11 cellular contexts compared by ENCODE assay signal in the genomic region with DNA sequence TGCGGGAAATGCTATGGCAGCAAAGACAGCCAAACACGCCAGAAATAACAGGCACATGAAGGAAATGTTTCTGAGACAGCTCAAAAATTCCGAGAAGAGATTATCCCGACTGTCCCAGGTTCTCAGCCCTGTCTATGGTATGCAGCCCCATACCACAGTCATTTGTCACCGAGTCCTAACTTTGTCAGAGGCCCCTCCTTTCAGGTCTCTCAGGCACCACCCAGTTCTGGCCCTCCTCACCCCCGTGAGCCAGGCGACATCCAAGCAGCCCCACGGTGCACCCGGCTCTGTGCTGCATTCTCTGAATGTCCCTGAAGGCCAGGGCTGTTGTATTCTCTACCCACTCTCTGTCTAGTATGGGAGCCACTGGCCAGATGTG. TPM values are rescaled to one million over a fixed set of nuclear protein-coding genes. Genes with fewer than 3 reads are reported as not detected.
DNase-seq lines count a peak whose midpoint lies in the region; ATAC-seq and TF ChIP-seq lines count a peak whose summit lies in the region.
"Had no signal": no experiment of that assay in that cellular context is flagged by ENCODE, and none has a peak within 500 bp of the region (broad histone marks: within the 10 kb centered on the region; RNA-seq: fewer than 3 reads in every experiment).

No MANE protein-coding gene starts in this region.

- H3K9ac ChIP-seq in neural progenitor cell, result no peak overlapping the region

- H3K27me3 Mint-ChIP-seq in neural progenitor cell (ENCODE audit: insufficient read depth, low read depth), result peaks cover 2% of the 10 kb centered on the region
- H3K27me3 Mint-ChIP-seq: CD4-positive, alpha-beta T cell; dendritic cell treated with granulocyte-macrophage colony-stimulating factor and Interleukin-4, amounts not matched to agents 40 ng/mL and 50 ng/mL, for 4 days had no signal

- no peaks in the 10 kb centered on the region for H3K36me3 ChIP-seq in Peyer's patch
- peaks cover 0 to 52% (median 8%) of the 10 kb centered on the region in 3 donors for H3K36me3 ChIP-seq in esophagus squamous epithelium
- H3K36me3 ChIP-seq in neural progenitor cell, result no peaks in the 10 kb centered on the region

- H3K4me1 ChIP-seq in Peyer's patch, result peaks cover 3 to 8% (median 7%) of the 10 kb centered on the region in 4 donors
- H3K4me1 ChIP-seq in esophagus squamous epithelium, result peaks cover 35 to 73% (median 48%) of the 10 kb centered on the region in 3 donors
- H3K4me1 ChIP-seq in neural progenitor cell, result peaks cover 2% of the 10 kb centered on the region

- H3K9me3 ChIP-seq in Peyer's patch (no peaks in the 10 kb centered on the region), esophagus squamous epithelium (no peaks in the 10 kb centered on the region), neural progenitor cell (ENCODE audit: low read depth) (no peaks in the 10 kb centered on the region)

- 30 to 32% methylated on average over 6 to 9 of the region's 9 CpGs for WGBS in esophagus squamous epithelium, 2 donors

- no peak for TF ChIP-seq CTCF in Peyer's patch (IDR thresholded peaks at IDR 0.05)
- TF ChIP-seq CTCF in esophagus squamous epithelium (IDR thresholded peaks at IDR 0.05), result no peak
- no peak for TF ChIP-seq CTCF in neural progenitor cell (IDR thresholded peaks at IDR 0.05)
- no peak for TF ChIP-seq CTCF in GM13977 (IDR thresholded peaks at IDR 0.05; ENCODE audit: extremely low read depth, insufficient read depth, missing control alignments)

- in situ Hi-C loops in ACHN (cut with HindIII; ENCODE audit: low pct_ligation_motif_present, low pct_unique_long_range_greater_than_20kb, low sequenced_read_pairs), result no loop called here
- in situ Hi-C loops in GM13977 (cut with MboI; ENCODE audit: low pct_unique_long_range_greater_than_20kb, low sequenced_read_pairs, unreplicated experiment), result no loop called here

- no peak overlapping the region for H3K4me3 ChIP-seq in Peyer's patch
- no peak overlapping the region for H3K4me3 ChIP-seq in esophagus squamous epithelium
- H3K4me3 ChIP-seq in neural progenitor cell, result no peak overlapping the region

- TF ChIP-seq POLR2A in Peyer's patch (IDR thresholded peaks at IDR 0.05) (no peak), esophagus squamous epithelium (IDR thresholded peaks at IDR 0.05) (no peak)

- H3K4me1 Mint-ChIP-seq in neural progenitor cell, result peaks cover 26% of the 10 kb centered on the region

- ATAC-seq in HG03025 (IDR thresholded peaks at IDR 0.05; ENCODE audit: low FRiP score, unreplicated experiment), result no peak

- H3K27me3 ChIP-seq in Peyer's patch (no peaks in the 10 kb centered on the region), esophagus squamous epithelium (no peaks in the 10 kb centered on the region), neural progenitor cell (no peaks in the 10 kb centered on the region)

- intact Hi-C loops in esophagus squamous epithelium (cut with DNase I), result no loop called here

- H3K4me3 Mint-ChIP-seq in neural progenitor cell, result no peak overlapping the region
- H3K4me3 Mint-ChIP-seq: CD4-positive, alpha-beta T cell; dendritic cell treated with granulocyte-macrophage colony-stimulating factor and Interleukin-4, amounts not matched to agents 40 ng/mL and 50 ng/mL, for 4 days had no signal

- peak overlapping the region; percentile 80 for H3K27ac Mint-ChIP-seq in neural progenitor cell
- H3K27ac Mint-ChIP-seq: CD4-positive, alpha-beta T cell had no signal

- peaks cover 26% of the 10 kb centered on the region for H4K20me1 ChIP-seq in neural progenitor cell (ENCODE audit: low read depth)

- peak; percentile 93 for DNase-seq in ACHN
- DNase-seq in Peyer's patch, result no peak
- DNase-seq in esophagus squamous epithelium (lab: John Stamatoyannopoulos, UW), result no peak
- no peak for DNase-seq in neural progenitor cell (ENCODE audit: low spot score)
- DNase-seq in NCI-H2196 (lab: John Stamatoyannopoulos, UW; ENCODE audit: unreplicated experiment), result no peak
- no peak for DNase-seq in GM13977 (ENCODE audit: low spot score)
- DNase-seq in stimulated activated CD4-positive, alpha-beta T cell treated with anti-CD3 and anti-CD28 coated beads, Interleukin-1b, Interleukin-23, amount 100 ng/mL, for 48 hours, result no peak
- DNase-seq: CD4-positive, alpha-beta T cell had no signal

- peaks cover 39% of the 10 kb centered on the region for H3K36me3 Mint-ChIP-seq in neural progenitor cell

- H2AFZ ChIP-seq in neural progenitor cell (replicated peaks), result no peak overlapping the region

- H3K4me2 ChIP-seq in neural progenitor cell, result no peak overlapping the region

- H3K27ac ChIP-seq in Peyer's patch (peak overlapping the region; percentile 44 to 81 (median 63)), esophagus squamous epithelium (peak overlapping the region; percentile 60 to 83 (median 76)), neural progenitor cell (no peak overlapping the region)

- no peaks in the 10 kb centered on the region for H3K9me3 Mint-ChIP-seq in neural progenitor cell
- H3K9me3 Mint-ChIP-seq: CD4-positive, alpha-beta T cell; dendritic cell treated with granulocyte-macrophage colony-stimulating factor and Interleukin-4, amounts not matched to agents 40 ng/mL and 50 ng/mL, for 4 days had no signal

- H3K79me2 ChIP-seq in neural progenitor cell (ENCODE audit: low read depth), result no peaks in the 10 kb centered on the region

- peaks cover 11% of the 10 kb centered on the region for H3F3A ChIP-seq in neural progenitor cell (ENCODE audit: low read depth)

RNA-seq across cellular contexts. Expression of a gene that starts 24.0 kb away (rescaled TPM):
- total RNA-seq in Peyer's patch, result 10 to 100 TPM; 11.6 to 35.5 (median 23.3) TPM
- 10 to 100 TPM; 10.1 to 25.5 (median 12.6) TPM for total RNA-seq in esophagus squamous epithelium
- 8.4 and 10.2 TPM in 2 replicates for total RNA-seq in neural progenitor cell (ENCODE audit: low replicate concordance)

RNA-seq across cellular contexts. Expression of a gene that starts 46.5 kb away (rescaled TPM):
- total RNA-seq in Peyer's patch, result 1 to 10 TPM in 1 of 4 donors, not detected in 3; 1.2 TPM
- not detected for total RNA-seq in esophagus squamous epithelium
- total RNA-seq in neural progenitor cell (ENCODE audit: low replicate concordance), result not detected in 2 replicates
- total RNA-seq: CD4-positive, alpha-beta T cell; SK-MEL-5 had no signal
